8 cellular contexts compared by ENCODE assay signal in the genomic region with DNA sequence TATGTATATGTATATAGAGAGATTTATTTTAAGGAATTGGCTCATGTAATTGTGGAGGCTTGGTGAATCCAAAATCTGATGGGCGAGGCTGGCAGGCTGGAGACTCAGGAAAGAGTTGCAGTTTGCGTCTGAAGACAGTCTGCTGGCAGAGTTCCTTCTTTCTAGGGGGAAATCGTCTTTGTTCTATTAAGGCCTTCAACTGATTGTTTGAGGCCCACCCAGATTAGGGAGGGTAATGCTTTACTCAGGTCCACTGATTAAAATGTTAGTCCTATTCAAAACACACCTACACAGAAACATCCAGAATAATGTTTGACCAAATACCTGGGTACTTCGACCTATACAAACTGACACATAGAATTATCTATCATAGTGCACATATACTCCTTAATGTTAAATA.
"Had no signal": no experiment of that assay in that cellular context is flagged by ENCODE, and none has a peak within 500 bp of the region (broad histone marks: within the 10 kb centered on the region; RNA-seq: fewer than 3 reads in every experiment).

No MANE protein-coding gene starts in this region.

- ATAC-seq: HCT116 had no signal

- DNase-seq: GM23248, GOT3, H7, IMR-90, KBM-7 had no signal

- H3K36me3 ChIP-seq: HAP-1 had no signal

- H3K27ac ChIP-seq: GM23248, KMS-11 had no signal

- H3K9me3 ChIP-seq: HAP-1 had no signal

- H3K4me3 ChIP-seq: GM23248, HAP-1 had no signal

- H3K4me1 ChIP-seq: HAP-1 had no signal
